In genomic region chrX:154712781-154713391, GRCh38 we compare ENCODE assay signal across 8 cellular contexts. TPM values are rescaled to one million over a fixed set of nuclear protein-coding genes. Genes with fewer than 3 reads are reported as not detected.
DNase-seq lines count a peak whose midpoint lies in the region; ATAC-seq and TF ChIP-seq lines count a peak whose summit lies in the region.

No MANE protein-coding gene starts in this region.

- DNase-seq in Jurkat, Clone E6-1 (ENCODE audit: low read depth, low spot score) = peak; percentile 84
- DNase-seq in DMS153 (lab: John Stamatoyannopoulos, UW) (no peak), kidney glomerular epithelial cell (lab: John Stamatoyannopoulos, UW) (no peak), GOT3 (lab: John Stamatoyannopoulos, UW) (no peak)
- no peak for DNase-seq in stimulated activated naive CD4-positive, alpha-beta T cell treated with Interleukin-2 at 50 U/mL for 16 hours (lab: John Stamatoyannopoulos, UW)

- peaks cover 76% of the 10 kb centered on the region for H3K36me3 Mint-ChIP-seq in dendritic cell treated with granulocyte-macrophage colony-stimulating factor and Interleukin-4, amounts not matched to agents 40 ng/mL and 50 ng/mL, for 4 days (ENCODE audit: low read depth)

- H3K4me1 Mint-ChIP-seq in dendritic cell treated with granulocyte-macrophage colony-stimulating factor and Interleukin-4, amounts not matched to agents 40 ng/mL and 50 ng/mL, for 4 days (ENCODE audit: low read depth) = peaks cover 41% of the 10 kb centered on the region

- peak overlapping the region; percentile 34 for H3K27ac Mint-ChIP-seq in dendritic cell treated with granulocyte-macrophage colony-stimulating factor and Interleukin-4, amounts not matched to agents 40 ng/mL and 50 ng/mL, for 4 days

- intact Hi-C loops in dendritic cell treated with granulocyte-macrophage colony-stimulating factor and Interleukin-4, amounts not matched to agents 40 ng/mL and 50 ng/mL, for 4 days (cut with micrococcal nuclease) = loop anchor here (5.0 kb wide), 1 partner anchor 34 kb away; no protein-coding TSS in a partner anchor

- no peak overlapping the region for H3K4me3 Mint-ChIP-seq in dendritic cell treated with granulocyte-macrophage colony-stimulating factor and Interleukin-4, amounts not matched to agents 40 ng/mL and 50 ng/mL, for 4 days

- no peak for TF ChIP-seq POLR2A in GM18505 (IDR thresholded peaks at IDR 0.05; ENCODE audit: borderline replicate concordance, extremely low read depth, insufficient read depth, insufficient read length)

- H3K4me3 ChIP-seq in Jurkat, Clone E6-1 (ENCODE audit: low read length) = no peak overlapping the region

- ATAC-seq in GM18505 (IDR thresholded peaks at IDR 0.05; ENCODE audit: unreplicated experiment) (peak; percentile 82), GM21619 (IDR thresholded peaks at IDR 0.05; ENCODE audit: unreplicated experiment) (peak; percentile 96)

- H3K27me3 Mint-ChIP-seq in dendritic cell treated with granulocyte-macrophage colony-stimulating factor and Interleukin-4, amounts not matched to agents 40 ng/mL and 50 ng/mL, for 4 days = no peaks in the 10 kb centered on the region

- H3K9me3 Mint-ChIP-seq in dendritic cell treated with granulocyte-macrophage colony-stimulating factor and Interleukin-4, amounts not matched to agents 40 ng/mL and 50 ng/mL, for 4 days = no peaks in the 10 kb centered on the region

RNA-seq across cellular contexts. Expression of gene GAB3, which starts 38.0 kb away (rescaled TPM):
- polyA plus RNA-seq in Jurkat, Clone E6-1 (2012; ENCODE audit: insufficient read depth, insufficient read length) = 2.8 TPM

RNA-seq across cellular contexts. Expression of gene DKC1, which starts 49.8 kb away (rescaled TPM):
- 153 TPM for polyA plus RNA-seq in Jurkat, Clone E6-1 (2012; ENCODE audit: insufficient read depth, insufficient read length)

RNA-seq across cellular contexts. Expression of gene CTAG2, which starts 59.5 kb away (rescaled TPM):
- not detected for polyA plus RNA-seq in Jurkat, Clone E6-1 (2012; ENCODE audit: insufficient read depth, insufficient read length)
